Comparison of ENCODE assay signal across 8 cellular contexts in genomic region chr3:42547401-42547945, GRCh38. TPM values are rescaled to one million over a fixed set of nuclear protein-coding genes. Genes with fewer than 3 reads are reported as not detected.
DNase-seq lines count a peak whose midpoint lies in the region; ATAC-seq and FAIRE-seq lines count a peak whose summit lies in the region.

No MANE protein-coding gene starts in this region.

- ATAC-seq in left colon (peak; percentile 63), HG02763 (IDR thresholded peaks at IDR 0.05; ENCODE audit: unreplicated experiment) (no peak)

- peak; percentile 78 for FAIRE-seq in GM18507 (lab: Jason Lieb, UNC)

- DNase-seq in AG08396 (ENCODE audit: low spot score), result peak; percentile 72
- DNase-seq in GM18507 (ENCODE audit: extremely low spot score, insufficient read length, low read depth), result peak; percentile 43
- DNase-seq in NCI-H1048 (lab: John Stamatoyannopoulos, UW), result peak; percentile 24
- peak; percentile 70 for DNase-seq in activated CD4-positive, CD25-positive, alpha-beta regulatory T cell treated with anti-CD3 and anti-CD28 coated beads, Interleukin-2, amount 50 U/mL, for 72 hours
- DNase-seq in central memory CD4-positive, alpha-beta T cell, result peak; percentile 51
- peak; percentile 53 to 80 for DNase-seq in left colon
- DNase-seq in stimulated activated CD4-positive, alpha-beta T cell treated with anti-CD3 and anti-CD28 coated beads, Interleukin-4, amount 100 ng/mL, for 1 hour, result peak; percentile 70

- intact Hi-C loops in left colon (cut with DNase I, micrococcal nuclease), result loop anchor here in 1 of 2 donors (10.0 kb wide), 1 partner anchor 313 kb away; no protein-coding TSS in a partner anchor

RNA-seq across cellular contexts. Expression of gene SEC22C, which starts 34.3 kb away (rescaled TPM):
- 10 to 100 TPM; 11.4 to 15.2 TPM for total RNA-seq in left colon

RNA-seq across cellular contexts. Expression of gene SS18L2, which starts 43.2 kb away (rescaled TPM):
- total RNA-seq in left colon, result 10 to 100 TPM; 19.0 to 20.5 TPM

RNA-seq across cellular contexts. Expression of gene VIPR1, which starts 45.0 kb away (rescaled TPM):
- total RNA-seq in left colon, result 100 to 1,000 TPM; 128 to 137 TPM

RNA-seq across cellular contexts. Expression of gene NKTR, which starts 53.0 kb away (rescaled TPM):
- 10 to 100 TPM; 54.1 to 63.9 TPM for total RNA-seq in left colon
